Comparison of ENCODE assay signal across 8 cellular contexts in the genomic region with DNA sequence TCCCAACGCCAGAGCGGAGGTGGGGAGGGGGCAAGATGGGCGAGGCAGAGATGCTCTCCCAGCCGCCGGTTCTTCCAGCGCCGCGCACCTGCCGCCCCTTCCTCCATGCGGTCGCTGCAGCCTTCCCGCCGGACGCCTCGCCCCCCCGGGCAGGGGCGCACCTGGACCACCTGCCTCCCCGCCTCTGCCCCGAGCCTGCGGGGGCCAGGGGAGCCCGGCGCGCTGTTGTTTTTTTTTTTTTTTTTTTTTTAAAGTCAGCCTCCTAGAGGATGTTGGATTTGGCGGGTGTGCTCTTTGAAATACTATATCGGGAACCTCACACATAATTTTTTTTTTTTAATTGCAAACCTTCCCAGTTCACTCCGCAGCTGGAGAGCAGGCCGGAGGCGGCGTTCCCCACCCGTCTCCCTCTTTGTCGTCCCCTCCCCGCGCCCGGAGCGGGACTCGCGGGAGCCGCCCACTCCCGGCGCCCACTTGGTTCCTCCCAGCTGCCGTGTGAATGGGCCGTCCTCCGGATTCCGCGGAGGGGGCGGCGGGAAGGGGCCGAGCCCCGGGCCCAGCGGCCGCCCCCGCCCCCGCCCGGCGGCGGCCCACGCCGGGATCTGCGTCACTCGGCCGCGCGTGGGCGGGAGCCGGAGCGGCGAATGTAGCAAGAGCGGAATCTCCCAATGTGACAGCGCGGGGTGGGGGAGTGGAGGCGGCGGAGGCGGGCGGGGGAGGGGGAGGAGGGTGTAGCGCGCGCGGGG. TPM values are rescaled to one million over a fixed set of nuclear protein-coding genes. Genes with fewer than 3 reads are reported as not detected.
DNase-seq lines count a peak whose midpoint lies in the region; ATAC-seq, FAIRE-seq and TF ChIP-seq lines count a peak whose summit lies in the region.

No MANE protein-coding gene starts in this region.

- H3K27me3 Mint-ChIP-seq in activated T-helper 2 cell treated with anti-CD3 and anti-CD28 coated beads, Interferon-gamma antibody, Interleukin-2, Interleukin-4, amounts not matched to agents 10 μg/mL and 5 μg/mL and 100 μg/mL, durations not matched to agents 14 hours and 24 hours and 36 hours (ENCODE audit: low read depth): no peaks in the 10 kb centered on the region
- H3K27me3 Mint-ChIP-seq in nephron progenitor cell (ENCODE audit: low read depth, poor library complexity): peaks cover 11% of the 10 kb centered on the region

- peaks cover 40% of the 10 kb centered on the region for H3K4me1 Mint-ChIP-seq in activated T-helper 2 cell treated with anti-CD3 and anti-CD28 coated beads, Interferon-gamma antibody, Interleukin-2, Interleukin-4, amounts not matched to agents 10 μg/mL and 5 μg/mL and 100 μg/mL, durations not matched to agents 14 hours and 24 hours and 36 hours (ENCODE audit: low read depth)
- peaks cover 34% of the 10 kb centered on the region for H3K4me1 Mint-ChIP-seq in nephron progenitor cell

- peaks cover 2% of the 10 kb centered on the region for H3K36me3 Mint-ChIP-seq in activated T-helper 2 cell treated with anti-CD3 and anti-CD28 coated beads, Interferon-gamma antibody, Interleukin-2, Interleukin-4, amounts not matched to agents 10 μg/mL and 5 μg/mL and 100 μg/mL, durations not matched to agents 14 hours and 24 hours and 36 hours (ENCODE audit: low read depth)
- no peaks in the 10 kb centered on the region for H3K36me3 Mint-ChIP-seq in nephron progenitor cell (ENCODE audit: low read depth)

- peak overlapping the region; percentile 73 for H3K4me3 Mint-ChIP-seq in activated T-helper 2 cell treated with anti-CD3 and anti-CD28 coated beads, Interferon-gamma antibody, Interleukin-2, Interleukin-4, amounts not matched to agents 10 μg/mL and 5 μg/mL and 100 μg/mL, durations not matched to agents 14 hours and 24 hours and 36 hours (ENCODE audit: low read depth)
- H3K4me3 Mint-ChIP-seq in nephron progenitor cell: peak overlapping the region; percentile 86

- intact Hi-C loops in activated T-helper 2 cell treated with anti-CD3 and anti-CD28 coated beads, Interferon-gamma antibody, Interleukin-2, Interleukin-4, amounts not matched to agents 10 μg/mL and 5 μg/mL and 100 μg/mL, durations not matched to agents 14 hours and 24 hours and 36 hours (cut with micrococcal nuclease): loop anchor here (1.0 to 2.0 kb wide), 2 partner anchors 114 to 244 kb away; a partner anchor contains a TSS

- no peak for FAIRE-seq in RCC 7860 (lab: Jason Lieb, UNC)

- H3K9me3 Mint-ChIP-seq in activated T-helper 2 cell treated with anti-CD3 and anti-CD28 coated beads, Interferon-gamma antibody, Interleukin-2, Interleukin-4, amounts not matched to agents 10 μg/mL and 5 μg/mL and 100 μg/mL, durations not matched to agents 14 hours and 24 hours and 36 hours: no peaks in the 10 kb centered on the region
- no peaks in the 10 kb centered on the region for H3K9me3 Mint-ChIP-seq in nephron progenitor cell

- peak; percentile 72 for ATAC-seq in GM21619 (IDR thresholded peaks at IDR 0.05; ENCODE audit: unreplicated experiment)
- ATAC-seq in stimulated activated naive CD8-positive, alpha-beta T cell treated with anti-CD3 and anti-CD28 coated beads, Interleukin-15, Interleukin-2, amounts not matched to agents 100 U/mL and 50 U/mL, for 24 hours: peak; percentile 70

- peak overlapping the region; percentile 74 for H3K27ac Mint-ChIP-seq in activated T-helper 2 cell treated with anti-CD3 and anti-CD28 coated beads, Interferon-gamma antibody, Interleukin-2, Interleukin-4, amounts not matched to agents 10 μg/mL and 5 μg/mL and 100 μg/mL, durations not matched to agents 14 hours and 24 hours and 36 hours
- H3K27ac Mint-ChIP-seq in nephron progenitor cell: no peak overlapping the region

- TF ChIP-seq CTCF in fibroblast of pulmonary artery (IDR thresholded peaks at IDR 0.05; ENCODE audit: low read length, missing control alignments) (no peak), nephron progenitor cell (IDR thresholded peaks at IDR 0.05) (no peak)

- DNase-seq in DMS53 treated with DMSO at 0.1 percent for 48 hours (lab: John Stamatoyannopoulos, UW; ENCODE audit: unreplicated experiment) (peak; percentile 61), KBM-7 (peak; percentile 75), RCC 7860 (ENCODE audit: low spot score) (peak; percentile 74), fibroblast of pulmonary artery (ENCODE audit: low read depth) (peak; percentile 94), nephron progenitor cell (peak; percentile 80)
- DNase-seq in activated T-helper 2 cell treated with anti-CD3 and anti-CD28 coated beads, Interferon-gamma antibody, Interleukin-2, Interleukin-4, amounts not matched to agents 10 μg/mL and 5 μg/mL and 100 μg/mL, durations not matched to agents 14 hours and 24 hours and 36 hours (ENCODE audit: low spot score): peak; percentile 74
- DNase-seq in stimulated activated naive CD8-positive, alpha-beta T cell treated with anti-CD3 and anti-CD28 coated beads, Interleukin-15, Interleukin-2, amounts not matched to agents 100 U/mL and 50 U/mL, for 24 hours: peak; percentile 82

- H3K4me3 ChIP-seq in fibroblast of pulmonary artery (replicated peaks; ENCODE audit: low read depth, low read length): peak overlapping the region; percentile 57

- in situ Hi-C loops in KBM-7 (cut with MboI; ENCODE audit: low pct_unique_long_range_greater_than_20kb, low sequenced_read_pairs): no loop called here

RNA-seq across cellular contexts. Expression of a gene that starts 0.4 kb away (rescaled TPM):
- total RNA-seq in activated T-helper 2 cell treated with anti-CD3 and anti-CD28 coated beads, Interferon-gamma antibody, Interleukin-2, Interleukin-4, amounts not matched to agents 10 μg/mL and 5 μg/mL and 100 μg/mL, durations not matched to agents 14 hours and 24 hours and 36 hours: 30.9 and 32.9 TPM in 2 replicates

Comparison
In these comparisons a context has a peak if more than half of its experiments do, and no peak if none do; other contexts are left out.
1. Peak in every context shown above with its lines: DNase-seq, ATAC-seq and H3K4me3 ChIP-seq.